In the genomic region with DNA sequence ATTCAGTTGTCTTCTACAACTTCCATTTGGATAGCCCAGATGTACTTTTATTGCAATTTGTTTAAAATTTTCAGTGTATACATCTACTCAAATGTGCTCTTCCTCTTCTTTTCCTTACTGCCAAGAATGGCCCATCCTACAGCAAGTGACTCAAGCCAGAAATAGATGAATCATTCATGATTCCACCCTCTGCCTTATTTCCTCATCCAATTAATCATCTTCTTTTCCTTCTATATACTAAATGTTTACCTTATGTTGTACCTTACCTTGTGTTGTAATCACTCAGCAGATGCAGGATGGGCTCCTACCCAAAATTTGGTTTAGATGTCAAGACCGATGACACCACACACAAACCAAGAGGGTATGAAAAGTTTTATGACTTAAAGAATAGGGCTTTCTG, we compare ENCODE assay signal across 22 cellular contexts.
DNase-seq lines count a peak whose midpoint lies in the region; ATAC-seq and TF ChIP-seq lines count a peak whose summit lies in the region.
"Had no signal": no experiment of that assay in that cellular context is flagged by ENCODE, and none has a peak within 500 bp of the region (broad histone marks: within the 10 kb centered on the region; RNA-seq: fewer than 3 reads in every experiment).

No MANE protein-coding gene starts in this region.

- DNase-seq in ELR (ENCODE audit: low read depth) (peak; percentile 62), NCI-H226 (peak; percentile 77), choroid plexus epithelial cell (ENCODE audit: low read depth) (peak; percentile 57), iris pigment epithelial cell (ENCODE audit: low read depth) (peak; percentile 76), UCSD-AML1 (lab: John Stamatoyannopoulos, UW; ENCODE audit: unreplicated experiment) (no peak), NCI-H510A treated with DMSO at 0.1 percent for 48 hours (lab: John Stamatoyannopoulos, UW) (no peak), NCI-H1930 (lab: John Stamatoyannopoulos, UW) (no peak)
- no peak for DNase-seq in naive thymus-derived CD4-positive, alpha-beta T cell
- DNase-seq: activated CD4-positive, CD25-positive, alpha-beta regulatory T cell; activated T-cell treated with anti-CD3 and anti-CD28 coated beads, Interleukin-2, amount 50 U/mL, for 48 hours; body of pancreas; CD4-positive, alpha-beta memory T cell; cortex of kidney; DMS53; left ventricle myocardium superior; NCI-H1092; retina; stimulated activated CD4-positive, alpha-beta T cell treated with anti-CD3 and anti-CD28 coated beads, Interleukin-15, amount 100 ng/mL, for 24 hours had no signal

- no peaks in the 10 kb centered on the region for H3K27me3 Mint-ChIP-seq in naive thymus-derived CD4-positive, alpha-beta T cell
- H3K27me3 Mint-ChIP-seq: activated naive CD4-positive, alpha-beta T cell treated with anti-CD3 and anti-CD28 coated beads, Interleukin-2, amount 50 U/mL, for 24 hours; CD4-positive, alpha-beta memory T cell had no signal

- CTCF ChIA-PET in naive thymus-derived CD4-positive, alpha-beta T cell (lab: Charles Lee) = no interaction called here

- no peak for ATAC-seq in naive thymus-derived CD4-positive, alpha-beta T cell
- ATAC-seq: body of pancreas, left ventricle myocardium superior had no signal

- POLR2A ChIA-PET in naive thymus-derived CD4-positive, alpha-beta T cell (lab: Charles Lee) = interaction anchor here (0.7 kb wide), 1 partner anchor 34 kb away, joined by 3 read pairs; no protein-coding TSS in a partner anchor

- intact Hi-C loops in naive thymus-derived CD4-positive, alpha-beta T cell (cut with micrococcal nuclease) = no loop called here

- no peak for TF ChIP-seq CTCF in choroid plexus epithelial cell (conservative IDR thresholded peaks at IDR 0.05; ENCODE audit: low read depth, low read length)

- no peaks in the 10 kb centered on the region for H3K9me3 ChIP-seq in naive thymus-derived CD4-positive, alpha-beta T cell (ENCODE audit: control insufficient read depth in 2 of 3, low read length in 3 of 3)
- H3K9me3 ChIP-seq: body of pancreas, neutrophil, thoracic aorta had no signal

- H3K9me3 Mint-ChIP-seq in naive thymus-derived CD4-positive, alpha-beta T cell = peaks cover 0 to 24% (median 5%) of the 10 kb centered on the region in 11 donors
- H3K9me3 Mint-ChIP-seq: activated naive CD4-positive, alpha-beta T cell treated with anti-CD3 and anti-CD28 coated beads, Interleukin-2, amount 50 U/mL, for 24 hours had no signal

- no peak overlapping the region for H3K27ac ChIP-seq in naive thymus-derived CD4-positive, alpha-beta T cell (ENCODE audit: low read depth, low read length)
- H3K27ac ChIP-seq: body of pancreas, KMS-11, neutrophil, thoracic aorta had no signal

- H3K36me3 ChIP-seq in naive thymus-derived CD4-positive, alpha-beta T cell (ENCODE audit: control insufficient read depth in 2 of 3, insufficient read depth in 3 of 3, low read length in 3 of 3) = no peaks in the 10 kb centered on the region
- H3K36me3 ChIP-seq: neutrophil, thoracic aorta had no signal

- no peak overlapping the region for H3K4me3 Mint-ChIP-seq in naive thymus-derived CD4-positive, alpha-beta T cell
- H3K4me3 Mint-ChIP-seq: activated naive CD4-positive, alpha-beta T cell treated with anti-CD3 and anti-CD28 coated beads, Interleukin-2, amount 50 U/mL, for 24 hours; CD4-positive, alpha-beta memory T cell had no signal

- H3K4me3 ChIP-seq in choroid plexus epithelial cell (ENCODE audit: low read depth, low read length) = no peak overlapping the region
- H3K4me3 ChIP-seq in naive thymus-derived CD4-positive, alpha-beta T cell (ENCODE audit: low read length) = no peak overlapping the region
- H3K4me3 ChIP-seq: body of pancreas, thoracic aorta had no signal

- H3K4me1 ChIP-seq in naive thymus-derived CD4-positive, alpha-beta T cell (ENCODE audit: control insufficient read depth in 2 of 2, insufficient read depth in 2 of 2, low read length in 2 of 2) = no peaks in the 10 kb centered on the region
- H3K4me1 ChIP-seq: body of pancreas had no signal

- H3K36me3 Mint-ChIP-seq in naive thymus-derived CD4-positive, alpha-beta T cell = peaks cover 0 to 4% (median 0%) of the 10 kb centered on the region in 5 donors
- H3K36me3 Mint-ChIP-seq: activated naive CD4-positive, alpha-beta T cell treated with anti-CD3 and anti-CD28 coated beads, Interleukin-2, amount 50 U/mL, for 24 hours; CD4-positive, alpha-beta memory T cell had no signal

- H3K27me3 ChIP-seq in naive thymus-derived CD4-positive, alpha-beta T cell (ENCODE audit: control insufficient read depth in 2 of 2, insufficient read depth in 2 of 2, low read length in 2 of 2) = no peaks in the 10 kb centered on the region
- H3K27me3 ChIP-seq: body of pancreas, neutrophil had no signal

- H3K4me1 Mint-ChIP-seq in naive thymus-derived CD4-positive, alpha-beta T cell = no peaks in the 10 kb centered on the region
- H3K4me1 Mint-ChIP-seq: activated naive CD4-positive, alpha-beta T cell treated with anti-CD3 and anti-CD28 coated beads, Interleukin-2, amount 50 U/mL, for 24 hours; CD4-positive, alpha-beta memory T cell had no signal

- no peak overlapping the region for H3K27ac Mint-ChIP-seq in naive thymus-derived CD4-positive, alpha-beta T cell
- H3K27ac Mint-ChIP-seq: activated naive CD4-positive, alpha-beta T cell treated with anti-CD3 and anti-CD28 coated beads, Interleukin-2, amount 50 U/mL, for 24 hours; CD4-positive, alpha-beta memory T cell had no signal

Comparison
In these comparisons a context has a peak if more than half of its experiments do, and no peak if none do; other contexts are left out.
1. DNase-seq: peak in ELR (single experiment), NCI-H226 (single experiment), choroid plexus epithelial cell (single experiment) and iris pigment epithelial cell (single experiment); none in UCSD-AML1 (single experiment), naive thymus-derived CD4-positive, alpha-beta T cell (0 of 9), NCI-H510A treated with DMSO at 0.1 percent for 48 hours (single experiment) and NCI-H1930 (0 of 2).